Comparison of ENCODE assay signal across 1 cellular context in genomic region chr17:79074121-79074649, GRCh38.
TF ChIP-seq lines count a peak whose summit lies in the region.

No MANE protein-coding gene starts in this region.

TF ChIP-seq in HEK293, 187 proteins besides CTCF, POLR2A, EP300 and RAD21:
- TF ChIP-seq PRDM10 (tag by site-specific recombination; IDR thresholded peaks at IDR 0.05) (peak; percentile 71), ZBTB8A (tag by site-specific recombination; IDR thresholded peaks at IDR 0.05) (peak; percentile 88), ZBTB6 (tag by site-specific recombination; IDR thresholded peaks at IDR 0.05) (peak; percentile 47; the same call in 1 of the 2 replicates), ZNF580 (tag by site-specific recombination; IDR thresholded peaks at IDR 0.05) (peak; percentile 66; the same call in 1 of the 2 replicates), ZNF184 (tag by site-specific recombination; IDR thresholded peaks at IDR 0.05) (0 out of 2 replicates have a peak, but pooled peaks have one; percentile 12), ZNF335 (tag by site-specific recombination; conservative IDR thresholded peaks at IDR 0.05) (peak; percentile 35; the same call in 1 of the 2 replicates)
